ENCODE assay signal across 32 cellular contexts in the genomic region with DNA sequence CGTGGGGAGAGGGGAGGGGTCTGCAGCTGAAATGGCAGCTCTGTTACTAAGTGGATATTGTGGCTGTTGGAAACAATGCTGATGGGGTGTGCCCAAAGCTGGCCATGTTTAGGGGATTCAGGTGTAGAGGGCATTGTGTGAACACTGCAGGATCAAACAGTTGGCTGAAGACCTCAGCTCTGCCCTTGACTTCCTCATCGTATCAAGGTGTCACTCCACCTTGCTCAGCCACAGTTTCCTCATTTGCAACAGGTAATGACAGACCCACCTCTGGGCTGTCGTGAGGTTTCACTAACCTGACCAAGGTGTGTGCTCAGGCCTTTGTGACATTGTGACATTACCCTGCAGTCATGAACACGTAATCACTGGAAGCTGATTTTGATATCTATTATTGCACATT.
"Had no signal": no experiment of that assay in that cellular context is flagged by ENCODE, and none has a peak within 500 bp of the region (broad histone marks: within the 10 kb centered on the region; RNA-seq: fewer than 3 reads in every experiment).

No MANE protein-coding gene starts in this region.

- ATAC-seq: activated CD8-positive, alpha-beta memory T cell treated with anti-CD3 and anti-CD28 coated beads, Interleukin-2, amount 10 ng/mL, durations not matched to agents 7 days and 5 days; activated CD8-positive, alpha-beta T cell treated with anti-CD3 and anti-CD28 coated beads for 36 hours; activated naive CD4-positive, alpha-beta T cell treated with anti-CD3 and anti-CD28 coated beads, Interleukin-2, amount 50 U/mL, for 72 hours; activated T-cell treated with anti-CD3 and anti-CD28 coated beads, Interleukin-2, amount 50 U/mL, for 4 hours; activated T-cell treated with anti-CD3 and anti-CD28 coated beads, Interleukin-2, amount 50 U/mL, for 72 hours; activated T-helper 17 cell treated with anti-CD3 and anti-CD28 coated beads, Interleukin-2, amount 50 U/mL, for 72 hours; body of pancreas had no signal

- H3K4me1 Mint-ChIP-seq: activated B cell treated with CpG ODN at 0.5 μM for 24 hours; activated CD4-positive, alpha-beta T cell treated with anti-CD3 and anti-CD28 coated beads, Interleukin-2, amount 10 ng/mL, durations not matched to agents 24 days and 14 days; activated naive CD8-positive, alpha-beta T cell treated with anti-CD3 and anti-CD28 coated beads for 36 hours; activated T-helper 17 cell treated with anti-CD3 and anti-CD28 coated beads, Interleukin-2, amount 50 U/mL, for 72 hours had no signal

- DNase-seq: activated B cell treated with CpG ODN at 0.5 μM for 24 hours; activated CD4-positive, alpha-beta memory T cell treated with anti-CD3 and anti-CD28 coated beads for 36 hours; activated CD4-positive, alpha-beta T cell treated with anti-CD3 and anti-CD28 coated beads for 4 hours; activated CD4-positive, alpha-beta T cell treated with anti-CD3 and anti-CD28 coated beads, Interleukin-2, amount 10 ng/mL, durations not matched to agents 24 days and 14 days; activated CD4-positive, alpha-beta T cell treated with anti-CD3 and anti-CD28 coated beads, Interleukin-2, amount 50 U/mL, for 1 hour; activated CD4-positive, alpha-beta T cell treated with anti-CD3 and anti-CD28 coated beads, Interleukin-2, amount 50 U/mL, for 4 hours; activated CD4-positive, CD25-positive, alpha-beta regulatory T cell treated with anti-CD3 and anti-CD28 coated beads, Interleukin-2, amount 50 U/mL, for 72 hours; activated CD8-positive, alpha-beta memory T cell treated with anti-CD3 and anti-CD28 coated beads, Interleukin-2, amount 10 ng/mL, durations not matched to agents 7 days and 5 days; activated CD8-positive, alpha-beta memory T cell treated with anti-CD3 and anti-CD28 coated beads, Interleukin-2, amount 50 U/mL, for 48 hours; activated CD8-positive, alpha-beta T cell treated with anti-CD3 and anti-CD28 coated beads for 36 hours; activated effector memory CD4-positive, alpha-beta T cell treated with anti-CD3 and anti-CD28 coated beads, Interleukin-2, amount 50 U/mL, for 16 hours; activated gamma-delta T cell treated with Interleukin-2 at 50 U/mL for 16 hours; activated naive CD4-positive, alpha-beta T cell; activated naive CD4-positive, alpha-beta T cell treated with anti-CD3 and anti-CD28 coated beads for 36 hours; activated naive CD4-positive, alpha-beta T cell treated with anti-CD3 and anti-CD28 coated beads, Interleukin-2, amount 50 U/mL, for 16 hours; activated naive CD8-positive, alpha-beta T cell treated with anti-CD3 and anti-CD28 coated beads for 36 hours; activated T-cell treated with anti-CD3 and anti-CD28 coated beads, Interleukin-2, amount 50 U/mL, for 4 hours; activated T-cell treated with anti-CD3 and anti-CD28 coated beads, Interleukin-2, amount 50 U/mL, for 72 hours; adrenal gland; amniotic stem cell; aorta; body of pancreas; brain microvascular endothelial cell; central memory CD4-positive, alpha-beta T cell; T-helper 1 cell; T-helper 2 cell; T-helper 9 cell had no signal

- H3K4me3 Mint-ChIP-seq: activated B cell treated with CpG ODN at 0.5 μM for 24 hours; activated CD4-positive, alpha-beta memory T cell treated with anti-CD3 and anti-CD28 coated beads for 36 hours; activated CD4-positive, alpha-beta T cell treated with anti-CD3 and anti-CD28 coated beads, Interleukin-2, amount 10 ng/mL, durations not matched to agents 24 days and 14 days; activated CD8-positive, alpha-beta memory T cell treated with anti-CD3 and anti-CD28 coated beads, Interleukin-2, amount 10 ng/mL, durations not matched to agents 7 days and 5 days; activated CD8-positive, alpha-beta T cell treated with anti-CD3 and anti-CD28 coated beads for 36 hours; activated naive CD4-positive, alpha-beta T cell treated with anti-CD3 and anti-CD28 coated beads for 36 hours; activated naive CD8-positive, alpha-beta T cell treated with anti-CD3 and anti-CD28 coated beads for 36 hours; activated T-cell treated with anti-CD3 and anti-CD28 coated beads, Interleukin-2, amount 50 U/mL, for 4 hours; activated T-cell treated with anti-CD3 and anti-CD28 coated beads, Interleukin-2, amount 50 U/mL, for 72 hours; activated T-helper 1 cell treated with anti-CD3 and anti-CD28 coated beads, Interleukin-12 subunit alpha, Interleukin-12 subunit beta, Interleukin-2, Interleukin-4 antibody, amounts not matched to agents 30 ng/mL and 10 ng/mL and 1 ng/mL, durations not matched to agents 14 hours and 24 hours and 36 hours; activated T-helper 17 cell treated with anti-CD3 and anti-CD28 coated beads, Interleukin-2, amount 50 U/mL, for 72 hours; T-helper 1 cell treated with Interleukin-12 subunit alpha and Interleukin-12 subunit beta and Interleukin-4 antibody, amounts not matched to agents 30 μg/mL and 1 μg/mL, for 36 hours; T-helper 2 cell treated with Interferon-gamma antibody and Interleukin-4, amounts not matched to agents 5 μg/mL and 100 μg/mL, for 36 hours had no signal

- H3K36me3 Mint-ChIP-seq: activated CD4-positive, alpha-beta memory T cell treated with anti-CD3 and anti-CD28 coated beads for 36 hours; activated CD8-positive, alpha-beta memory T cell treated with anti-CD3 and anti-CD28 coated beads, Interleukin-2, amount 10 ng/mL, durations not matched to agents 7 days and 5 days; activated naive CD8-positive, alpha-beta T cell treated with anti-CD3 and anti-CD28 coated beads for 36 hours had no signal

- H3K27ac Mint-ChIP-seq: activated B cell treated with CpG ODN at 0.5 μM for 24 hours; activated CD4-positive, alpha-beta memory T cell treated with anti-CD3 and anti-CD28 coated beads for 36 hours; activated CD4-positive, alpha-beta T cell treated with anti-CD3 and anti-CD28 coated beads, Interleukin-2, amount 10 ng/mL, durations not matched to agents 24 days and 14 days; activated CD8-positive, alpha-beta memory T cell treated with anti-CD3 and anti-CD28 coated beads, Interleukin-2, amount 10 ng/mL, durations not matched to agents 7 days and 5 days; activated CD8-positive, alpha-beta T cell treated with anti-CD3 and anti-CD28 coated beads for 36 hours; activated naive CD4-positive, alpha-beta T cell treated with anti-CD3 and anti-CD28 coated beads for 36 hours; activated naive CD8-positive, alpha-beta T cell treated with anti-CD3 and anti-CD28 coated beads for 36 hours; activated T-cell treated with anti-CD3 and anti-CD28 coated beads, Interleukin-2, amount 50 U/mL, for 72 hours; activated T-helper 1 cell treated with anti-CD3 and anti-CD28 coated beads, Interleukin-12 subunit alpha, Interleukin-12 subunit beta, Interleukin-2, Interleukin-4 antibody, amounts not matched to agents 30 ng/mL and 10 ng/mL and 1 ng/mL, durations not matched to agents 14 hours and 24 hours and 36 hours; activated T-helper 17 cell treated with anti-CD3 and anti-CD28 coated beads, Interleukin-2, amount 50 U/mL, for 72 hours; T-helper 1 cell treated with Interleukin-12 subunit alpha and Interleukin-12 subunit beta and Interleukin-4 antibody, amounts not matched to agents 30 μg/mL and 1 μg/mL, for 36 hours; T-helper 2 cell treated with Interferon-gamma antibody and Interleukin-4, amounts not matched to agents 5 μg/mL and 100 μg/mL, for 36 hours had no signal

- H3K9me3 Mint-ChIP-seq: activated B cell treated with CpG ODN at 0.5 μM for 24 hours; activated CD8-positive, alpha-beta T cell treated with anti-CD3 and anti-CD28 coated beads for 36 hours; activated naive CD8-positive, alpha-beta T cell treated with anti-CD3 and anti-CD28 coated beads for 36 hours; activated T-cell treated with anti-CD3 and anti-CD28 coated beads, Interleukin-2, amount 50 U/mL, for 4 hours; activated T-cell treated with anti-CD3 and anti-CD28 coated beads, Interleukin-2, amount 50 U/mL, for 72 hours; activated T-helper 17 cell treated with anti-CD3 and anti-CD28 coated beads, Interleukin-2, amount 50 U/mL, for 72 hours; T-helper 1 cell treated with Interleukin-12 subunit alpha and Interleukin-12 subunit beta and Interleukin-4 antibody, amounts not matched to agents 30 μg/mL and 1 μg/mL, for 36 hours had no signal
